8 cellular contexts compared by ENCODE assay signal in the genomic region with DNA sequence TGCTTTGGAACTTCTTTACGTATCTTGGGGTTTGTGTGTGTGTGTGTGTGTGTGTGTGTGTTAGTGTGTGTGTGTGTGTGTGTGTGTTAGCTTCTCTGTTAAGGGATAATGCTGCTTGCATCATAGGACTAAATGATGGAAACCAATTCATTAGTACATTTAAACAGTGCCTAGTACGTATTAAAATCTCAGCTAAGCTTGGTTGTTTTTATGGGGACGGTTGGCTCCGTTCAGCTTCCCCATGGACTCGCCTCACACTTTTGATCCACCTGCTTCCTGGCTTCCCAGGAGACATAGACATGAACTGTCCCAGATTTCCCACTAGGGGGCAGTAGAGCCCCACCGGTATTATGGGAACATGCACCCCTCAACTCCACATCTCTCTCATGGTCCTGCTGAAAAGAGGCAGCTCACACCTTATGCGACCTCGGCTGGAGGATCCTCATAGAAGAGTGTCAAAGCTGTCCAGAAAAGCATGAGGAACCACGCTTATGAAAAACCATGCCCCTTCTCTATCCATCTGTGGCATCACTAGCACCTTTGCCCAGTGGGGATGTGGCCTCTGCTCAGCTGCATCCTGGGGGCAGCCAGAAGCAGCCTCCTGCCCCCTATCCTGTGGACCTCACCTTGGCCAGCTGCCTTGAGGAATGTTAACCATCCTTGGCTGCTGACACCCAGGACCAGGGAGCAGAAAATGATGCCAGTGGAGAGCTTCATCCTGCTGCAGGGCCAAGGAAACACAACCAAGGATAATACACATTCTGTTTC. TPM values are rescaled to one million over a fixed set of nuclear protein-coding genes. Genes with fewer than 3 reads are reported as not detected.
A peak's percentile ranks its signal among the peaks of the same experiment; 100 is the strongest.
DNase-seq lines count a peak whose midpoint lies in the region; ATAC-seq and TF ChIP-seq lines count a peak whose summit lies in the region.

No MANE protein-coding gene starts in this region.

- TF ChIP-seq POLR2A in suprapubic skin (IDR thresholded peaks at IDR 0.05): no peak

- no peak overlapping the region for H3K4ac ChIP-seq in neuronal stem cell (ENCODE audit: low read length)

- no CpG with 5 or more reads among the region's 9 CpGs for WGBS in neuronal stem cell (ENCODE audit: extremely low coverage in 2 of 2, insufficient read length in 2 of 2, insufficient replicate concordance in 1 of 2), 2 donors
- WGBS in suprapubic skin: 4% methylated on average over 7 of the region's 9 CpGs

- no peak overlapping the region for H2BK5ac ChIP-seq in neuronal stem cell (ENCODE audit: low read length)

- no peak overlapping the region for H2AK5ac ChIP-seq in neuronal stem cell (ENCODE audit: low read depth, low read length)

- H3K23ac ChIP-seq in neuronal stem cell (ENCODE audit: low read depth, low read length, poor library complexity): no peak overlapping the region

- H3K9me3 ChIP-seq in fibroblast of lung (ENCODE audit: control insufficient read depth, insufficient read depth, low read depth, low read length) (no peaks in the 10 kb centered on the region), neuronal stem cell (replicated peaks in 1 of 2; ENCODE audit: control insufficient read depth in 2 of 2, insufficient read depth in 1 of 2, low read depth in 1 of 2, low read length in 2 of 2) (no peaks in the 10 kb centered on the region), suprapubic skin (no peaks in the 10 kb centered on the region)

- H4K91ac ChIP-seq in neuronal stem cell (ENCODE audit: low read depth, low read length, poor library complexity): no peak overlapping the region

- H3K9ac ChIP-seq in fibroblast of lung (ENCODE audit: insufficient read depth, low read length) (no peak overlapping the region), neuronal stem cell (ENCODE audit: low read depth, low read length, poor library complexity) (no peak overlapping the region)

- no peak overlapping the region for H3K14ac ChIP-seq in neuronal stem cell (ENCODE audit: low read length)

- peak; percentile 85 for ATAC-seq in GM21381 (IDR thresholded peaks at IDR 0.05; ENCODE audit: unreplicated experiment)

- H3K4me2 ChIP-seq in fibroblast of lung (ENCODE audit: extremely low read depth, insufficient read depth, low read length): no peak overlapping the region
- H3K4me2 ChIP-seq in neuronal stem cell (ENCODE audit: insufficient read depth, low read length, poor library complexity, severe bottlenecking): no peak overlapping the region

- peak; percentile 87 to 89 for TF ChIP-seq CTCF in fibroblast of lung (conservative IDR thresholded peaks at IDR 0.05 in 1 of 2, IDR thresholded peaks at IDR 0.05 in 1 of 2; ENCODE audit: low read depth in 1 of 2, low read length in 2 of 2)
- TF ChIP-seq CTCF in suprapubic skin (IDR thresholded peaks at IDR 0.05): peak; percentile 55 to 81

- H3K36me3 ChIP-seq in fibroblast of lung (ENCODE audit: control insufficient read depth, insufficient read depth, low read length): no peaks in the 10 kb centered on the region
- H3K36me3 ChIP-seq in neuronal stem cell (replicated peaks in 1 of 2; ENCODE audit: control insufficient read depth in 2 of 2, insufficient read depth in 2 of 2, low read length in 2 of 2): no peaks in the 10 kb centered on the region
- no peaks in the 10 kb centered on the region for H3K36me3 ChIP-seq in suprapubic skin

- no peak overlapping the region for H3K27ac ChIP-seq in fibroblast of lung (ENCODE audit: insufficient read depth, low read length)
- no peak overlapping the region for H3K27ac ChIP-seq in neuronal stem cell (replicated peaks; ENCODE audit: low read length)
- no peak overlapping the region for H3K27ac ChIP-seq in suprapubic skin

- H3K4me1 ChIP-seq in fibroblast of lung (ENCODE audit: control insufficient read depth, extremely low read depth, insufficient read depth, low read length) (no peaks in the 10 kb centered on the region), neuronal stem cell (ENCODE audit: control insufficient read depth in 2 of 2, insufficient read depth in 1 of 2, low read depth in 1 of 2, low read length in 2 of 2) (no peaks in the 10 kb centered on the region), suprapubic skin (no peaks in the 10 kb centered on the region)

- no peak overlapping the region for H2BK120ac ChIP-seq in neuronal stem cell (ENCODE audit: low read depth, low read length)

- H3K18ac ChIP-seq in neuronal stem cell (ENCODE audit: low read length): no peak overlapping the region

- no peak for TF ChIP-seq EP300 in suprapubic skin (IDR thresholded peaks at IDR 0.05)

- H3K27me3 ChIP-seq in fibroblast of lung (ENCODE audit: control insufficient read depth, insufficient read depth, low read length) (peaks cover 2% of the 10 kb centered on the region), neuronal stem cell (ENCODE audit: control insufficient read depth in 3 of 3, insufficient read depth in 3 of 3, low read depth in 1 of 3, low read length in 3 of 3) (peaks cover 0 to 18% (median 0%) of the 10 kb centered on the region in 3 experiments), suprapubic skin (peaks cover 15% of the 10 kb centered on the region)

- no peak overlapping the region for H3K4me3 ChIP-seq in Jurkat, Clone E6-1 (ENCODE audit: low read length)
- no peak overlapping the region for H3K4me3 ChIP-seq in fibroblast of lung (replicated peaks in 1 of 4; ENCODE audit: control extremely low read depth in 1 of 4, insufficient read depth in 1 of 4, low read depth in 3 of 4, low read length in 4 of 4)
- H3K4me3 ChIP-seq in neuronal stem cell (ENCODE audit: low read length in 2 of 2): no peak overlapping the region
- no peak overlapping the region for H3K4me3 ChIP-seq in suprapubic skin

- DNase-seq in DMS 273 (lab: John Stamatoyannopoulos, UW; ENCODE audit: unreplicated experiment): peak; percentile 76
- peak; percentile 55 for DNase-seq in Jurkat, Clone E6-1 (ENCODE audit: low read depth, low spot score)
- DNase-seq in OCI-M1 (lab: John Stamatoyannopoulos, UW): peak; percentile 70
- DNase-seq in activated T-cell treated with anti-CD3 and anti-CD28 coated beads for 48 hours (ENCODE audit: low read depth): peak; percentile 39
- DNase-seq in fibroblast of lung (ENCODE audit: low read depth in 2 of 2): peak; percentile 38 to 59
- peak; percentile 80 for DNase-seq in neuronal stem cell (ENCODE audit: low spot score)
- no peak for DNase-seq in suprapubic skin (ENCODE audit: low spot score in 2 of 2)

- H2AFZ ChIP-seq in fibroblast of lung (ENCODE audit: low read length) (no peak overlapping the region), neuronal stem cell (ENCODE audit: low read length) (peak overlapping the region; percentile 24)

- H3K79me2 ChIP-seq in fibroblast of lung (ENCODE audit: control insufficient read depth, insufficient read depth, low read length): no peaks in the 10 kb centered on the region

- H2BK12ac ChIP-seq in neuronal stem cell (ENCODE audit: low read length): no peak overlapping the region

- no peaks in the 10 kb centered on the region for H3K79me1 ChIP-seq in neuronal stem cell (ENCODE audit: low read depth, low read length)

- no peak overlapping the region for H2BK15ac ChIP-seq in neuronal stem cell (ENCODE audit: low read length)

- no peak overlapping the region for H4K8ac ChIP-seq in neuronal stem cell (ENCODE audit: low read depth, low read length)

- no peaks in the 10 kb centered on the region for H4K20me1 ChIP-seq in fibroblast of lung (ENCODE audit: control insufficient read depth, extremely low read depth, insufficient read depth, low read length)

RNA-seq across cellular contexts. Expression of gene SAAL1, which starts 9.7 kb away (rescaled TPM):
- 96.6 TPM for polyA plus RNA-seq in Jurkat, Clone E6-1 (2012; ENCODE audit: insufficient read depth, insufficient read length)
- total RNA-seq in fibroblast of lung (17.7 and 20.0 TPM in 2 replicates), suprapubic skin (10 to 100 TPM in 1 of 4 donors, 1 to 10 TPM in 3; 7.1 to 19.1 (median 7.3) TPM)
- polyA plus RNA-seq in fibroblast of lung: 15.0 and 16.4 TPM in 2 replicates
- 13.4 and 15.6 TPM in 2 replicates for polyA plus RNA-seq in fibroblast of lung (2012)
- 1.4 and 6.2 TPM in 2 replicates for polyA minus RNA-seq in fibroblast of lung (ENCODE audit: low replicate concordance)
- polyA plus RNA-seq in neuronal stem cell (2013, experiment 1 of 2): 66.7 TPM
- 65.7 TPM for polyA plus RNA-seq in neuronal stem cell (2013, experiment 2 of 2)

RNA-seq across cellular contexts. Expression of gene MRGPRX3, which starts 16.8 kb away (rescaled TPM):
- not detected for polyA plus RNA-seq in Jurkat, Clone E6-1 (2012; ENCODE audit: insufficient read depth, insufficient read length)
- total RNA-seq in fibroblast of lung: not detected in 2 replicates
- not detected in 2 replicates for polyA plus RNA-seq in fibroblast of lung
- not detected in 2 replicates for polyA plus RNA-seq in fibroblast of lung (2012)
- polyA minus RNA-seq in fibroblast of lung (ENCODE audit: low replicate concordance): not detected in 2 replicates
- not detected for polyA plus RNA-seq in neuronal stem cell (2013, experiment 1 of 2)
- polyA plus RNA-seq in neuronal stem cell (2013, experiment 2 of 2): not detected
- not detected for total RNA-seq in suprapubic skin

RNA-seq across cellular contexts. Expression of gene MRGPRX4, which starts 57.1 kb away (rescaled TPM):
- polyA plus RNA-seq in Jurkat, Clone E6-1 (2012; ENCODE audit: insufficient read depth, insufficient read length): not detected
- total RNA-seq in fibroblast of lung: not detected in 2 replicates
- not detected in 2 replicates for polyA plus RNA-seq in fibroblast of lung
- not detected in 2 replicates for polyA plus RNA-seq in fibroblast of lung (2012)
- polyA minus RNA-seq in fibroblast of lung (ENCODE audit: low replicate concordance): not detected in 2 replicates
- not detected for polyA plus RNA-seq in neuronal stem cell (2013, experiment 1 of 2)
- polyA plus RNA-seq in neuronal stem cell (2013, experiment 2 of 2): not detected
- not detected for total RNA-seq in suprapubic skin

Comparison
In these comparisons a context has a peak if more than half of its experiments do, and no peak if none do; other contexts are left out.
1. DNase-seq: peak in DMS 273 (single experiment), Jurkat, Clone E6-1 (single experiment), OCI-M1 (single experiment), activated T-cell treated with anti-CD3 and anti-CD28 coated beads for 48 hours (single experiment), fibroblast of lung (2 of 2) and neuronal stem cell (single experiment); none in suprapubic skin (0 of 2).